In genomic region chr21:26297856-26298255, GRCh38 we compare ENCODE assay signal across 23 cellular contexts.
"Had no signal": no experiment of that assay in that cellular context is flagged by ENCODE, and none has a peak within 500 bp of the region (broad histone marks: within the 10 kb centered on the region; RNA-seq: fewer than 3 reads in every experiment).

No MANE protein-coding gene starts in this region.

- H3K4me3 ChIP-seq: esophagus muscularis mucosa, gastrocnemius medialis, lung, ovary, psoas muscle, sigmoid colon, skin epidermis, spleen, testis, tibial artery had no signal

- H3K27me3 ChIP-seq: esophagus muscularis mucosa, gastrocnemius medialis, ovary, sigmoid colon, spleen, testis, tibial artery had no signal

- H3K4me1 ChIP-seq: esophagus muscularis mucosa, gastrocnemius medialis, psoas muscle, sigmoid colon, spleen, testis, tibial artery had no signal

- ATAC-seq: gastrocnemius medialis; left lobe of liver; natural killer cell; psoas muscle; right cardiac atrium; stimulated activated memory B cell treated with anti-CD40 and anti-IgM and Interleukin-4, amounts not matched to agents 10 μg/mL and 1 μg/mL and 100 μg/mL, for 72 hours; stimulated activated naive CD8-positive, alpha-beta T cell treated with anti-CD3 and anti-CD28 coated beads, Interleukin-15, Interleukin-2, amounts not matched to agents 100 U/mL and 50 U/mL, for 24 hours had no signal

- H3K9me3 ChIP-seq: gastrocnemius medialis, ovary, sigmoid colon, testis, tibial artery had no signal

- H3K36me3 ChIP-seq: esophagus muscularis mucosa, gastrocnemius medialis, ovary, sigmoid colon, spleen, tibial artery had no signal

- DNase-seq: dermis blood vessel endothelial cell; effector memory CD4-positive, alpha-beta T cell; gastrocnemius medialis; head of caudate nucleus; kidney; natural killer cell; occipital lobe; ovary; posterior cingulate gyrus; psoas muscle; right cardiac atrium; sigmoid colon; spleen; stimulated activated CD4-positive, alpha-beta T cell treated with anti-CD3 and anti-CD28 coated beads, Interleukin-4, amount 100 ng/mL, for 4 hours; stimulated activated naive CD8-positive, alpha-beta T cell treated with anti-CD3 and anti-CD28 coated beads, Interleukin-15, Interleukin-2, amounts not matched to agents 100 U/mL and 50 U/mL, for 24 hours; substantia nigra; testis; tibial artery had no signal

- H3K27ac ChIP-seq: esophagus muscularis mucosa, gastrocnemius medialis, ovary, psoas muscle, sigmoid colon, skin epidermis, spleen, testis, tibial artery had no signal
